11 cellular contexts compared by ENCODE assay signal in genomic region chr12:116278667-116279066, GRCh38. TPM values are rescaled to one million over a fixed set of nuclear protein-coding genes. Genes with fewer than 3 reads are reported as not detected.
DNase-seq lines count a peak whose midpoint lies in the region; ATAC-seq, FAIRE-seq and TF ChIP-seq lines count a peak whose summit lies in the region.
"Had no signal": no experiment of that assay in that cellular context is flagged by ENCODE, and none has a peak within 500 bp of the region (broad histone marks: within the 10 kb centered on the region; RNA-seq: fewer than 3 reads in every experiment).

No MANE protein-coding gene starts in this region.

- H3K4me3 ChIP-seq in BLaER1 treated with 17β-estradiol and CSF1 and Interleukin-3, amounts not matched to agents 10 nM and 100 nM = peak overlapping the region in 1 of 10 experiments; percentile 80; a peak in 1 of 20 replicates

- no peaks in the 10 kb centered on the region for H3K27me3 ChIP-seq in BLaER1 treated with 17β-estradiol and CSF1 and Interleukin-3, amounts not matched to agents 10 nM and 100 nM

- ATAC-seq in T-helper 17 cell (no peak), HG03139 (IDR thresholded peaks at IDR 0.05; ENCODE audit: unreplicated experiment) (no peak)

- H4K20me1 ChIP-seq in BLaER1 treated with 17β-estradiol and CSF1 and Interleukin-3, amounts not matched to agents 10 nM and 100 nM = peaks cover 26 to 31% (median 29%) of the 10 kb centered on the region in 11 experiments

- peak overlapping the region; percentile 81 to 92 (median 88) for H3K4me2 ChIP-seq in BLaER1 treated with 17β-estradiol and CSF1 and Interleukin-3, amounts not matched to agents 10 nM and 100 nM

- peak overlapping the region in 9 of 11 experiments; percentile 93 to 99 (median 97); a peak in 13 of 22 replicates for H3K9ac ChIP-seq in BLaER1 treated with 17β-estradiol and CSF1 and Interleukin-3, amounts not matched to agents 10 nM and 100 nM

- peak overlapping the region; percentile 81 for H3K4me3 Mint-ChIP-seq in T-helper 17 cell

- peak; percentile 39 for DNase-seq in GF-D8 (lab: John Stamatoyannopoulos, UW)
- DNase-seq in T-helper 17 cell = no peak
- peak; percentile 47 for DNase-seq in left kidney (ENCODE audit: low read depth, low spot score)
- DNase-seq in D721Med (ENCODE audit: insufficient read length, low spot score) = no peak
- DNase-seq in HPDE6-E6E7 (ENCODE audit: extremely low spot score) = no peak
- no peak for DNase-seq in NCI-H774 (lab: John Stamatoyannopoulos, UW)
- DNase-seq: activated naive CD4-positive, alpha-beta T cell treated with anti-CD3 and anti-CD28 coated beads, Interleukin-2, amount 50 U/mL, for 16 hours; NCI-H1092 had no signal

- H3K9me3 ChIP-seq in BLaER1 treated with 17β-estradiol and CSF1 and Interleukin-3, amounts not matched to agents 10 nM and 100 nM (replicated peaks in 1 of 11) = no peaks in the 10 kb centered on the region
- H3K9me3 ChIP-seq in T-helper 17 cell (ENCODE audit: control insufficient read depth, low read length, poor library complexity, severe bottlenecking) = no peaks in the 10 kb centered on the region
- H3K9me3 ChIP-seq: thoracic aorta had no signal

- no peak for TF ChIP-seq CTCF in D721Med (IDR thresholded peaks at IDR 0.05; ENCODE audit: insufficient read depth, missing control alignments)

- peaks cover 26% of the 10 kb centered on the region for H3K4me1 Mint-ChIP-seq in T-helper 17 cell

- H3K4me1 ChIP-seq in BLaER1 treated with 17β-estradiol and CSF1 and Interleukin-3, amounts not matched to agents 10 nM and 100 nM = peaks cover 45 to 65% (median 53%) of the 10 kb centered on the region in 10 experiments

- 0 out of 22 replicates have a peak, but pooled peaks cover 0 to 8% (median 0%) of the 10 kb centered on the region in 11 experiments for H3K36me3 ChIP-seq in BLaER1 treated with 17β-estradiol and CSF1 and Interleukin-3, amounts not matched to agents 10 nM and 100 nM
- H3K36me3 ChIP-seq: thoracic aorta had no signal

- peak overlapping the region in 9 of 11 experiments; percentile 94 to 98 (median 96); a peak in 14 of 22 replicates for H3K27ac ChIP-seq in BLaER1 treated with 17β-estradiol and CSF1 and Interleukin-3, amounts not matched to agents 10 nM and 100 nM

- H3K36me3 Mint-ChIP-seq in T-helper 17 cell (ENCODE audit: low read depth) = no peaks in the 10 kb centered on the region

- FAIRE-seq in D721Med (lab: Jason Lieb, UNC) = no peak

- H3K27ac Mint-ChIP-seq in T-helper 17 cell = peak overlapping the region; percentile 78

- no peaks in the 10 kb centered on the region for H3K27me3 Mint-ChIP-seq in T-helper 17 cell

RNA-seq across cellular contexts. Expression of gene MED13L, which starts 1.2 kb away (rescaled TPM):
- 100 to 1,000 TPM; 184 to 193 TPM for total RNA-seq in T-helper 17 cell

Comparison
In these comparisons a context has a peak if more than half of its experiments do, and no peak if none do; other contexts are left out.
1. DNase-seq: peak in GF-D8 (single experiment) and left kidney (single experiment); none in T-helper 17 cell (0 of 3), D721Med (single experiment), HPDE6-E6E7 (single experiment) and NCI-H774 (single experiment).